ENCODE assay signal across 16 cellular contexts in genomic region chr6:64782877-64783276, GRCh38.
"Had no signal": no experiment of that assay in that cellular context is flagged by ENCODE, and none has a peak within 500 bp of the region (broad histone marks: within the 10 kb centered on the region; RNA-seq: fewer than 3 reads in every experiment).

No MANE protein-coding gene starts in this region.

- DNase-seq: KBM-7, MM.1S, NCI-H1092 treated with DMSO at 0.1 percent for 48 hours, NCI-H1436, NCI-H187 treated with DMSO at 0.1 percent for 48 hours, NCI-H2029 treated with DMSO at 0.1 percent for 48 hours, NCI-H2171 treated with DMSO at 0.1 percent for 48 hours, NCI-H524, NCI-H526 treated with DMSO at 0.1 percent for 48 hours, NCI-H748 treated with DMSO at 0.1 percent for 48 hours, RPMI8226, SHP77 treated with DMSO at 0.1 percent for 48 hours, SJCRH30 had no signal

- H3K4me1 ChIP-seq: SJCRH30 had no signal

- H3K36me3 ChIP-seq: SJCRH30 had no signal

- H3K4me3 ChIP-seq: SJCRH30 had no signal

- H3K27me3 ChIP-seq: SJCRH30 had no signal

- ATAC-seq: Right ventricle myocardium inferior, SK-N-SH treated with all-trans-retinoic acid at 6 μM for 48 hours had no signal

- H3K27ac ChIP-seq: HL-60, SJCRH30 had no signal

- H3K9me3 ChIP-seq: SJCRH30 had no signal
